Comparison of ENCODE assay signal across 1 cellular context in the genomic region with DNA sequence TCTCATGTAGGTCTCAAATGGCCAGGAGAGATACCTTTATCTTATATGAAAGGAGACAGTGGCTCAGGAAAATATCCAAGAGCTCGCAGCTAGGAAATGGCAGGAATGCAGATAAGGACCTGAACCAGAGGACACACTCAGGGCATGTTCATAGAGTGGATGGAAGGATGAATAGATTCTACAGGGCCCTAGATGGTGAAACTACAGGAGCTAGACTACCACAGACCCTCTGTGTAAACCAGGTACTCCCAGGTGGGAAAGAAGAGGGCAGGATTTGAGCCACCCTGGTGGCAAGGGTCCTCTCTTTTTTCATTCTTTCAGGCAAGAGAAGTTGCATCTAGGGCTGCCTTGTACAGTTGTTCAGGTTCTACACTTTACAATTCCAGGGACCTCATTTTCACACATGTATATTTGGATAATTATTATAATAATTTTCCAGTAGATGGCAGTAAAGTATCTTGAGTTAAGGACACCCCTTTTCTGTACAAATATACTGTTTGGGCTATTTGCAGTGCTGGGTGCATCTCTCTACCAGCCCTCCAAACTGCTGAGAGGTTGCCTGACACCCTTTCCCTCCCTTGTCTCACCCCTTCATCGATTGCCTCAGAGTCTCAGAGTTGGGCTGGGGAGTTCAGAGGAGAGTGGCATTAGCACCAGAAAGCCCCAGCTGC.
TF ChIP-seq lines count a peak whose summit lies in the region.

No MANE protein-coding gene starts in this region.

TF ChIP-seq in endothelial cell of umbilical vein, 7 proteins besides CTCF, POLR2A, EP300 and RAD21:
- TF ChIP-seq JUN (IDR thresholded peaks at IDR 0.05; ENCODE audit: borderline replicate concordance, insufficient read depth, insufficient read length, low read depth) = no peak
- no peak for TF ChIP-seq EZH2 (IDR thresholded peaks at IDR 0.05; ENCODE audit: borderline replicate concordance, low read depth, low read length, severe bottlenecking)
- TF ChIP-seq GATA2 (IDR thresholded peaks at IDR 0.05; ENCODE audit: insufficient read depth, insufficient read length, low read depth, low read length) = no peak
- no peak for TF ChIP-seq MYC (IDR thresholded peaks at IDR 0.05; ENCODE audit: low read depth, low read length)
- TF ChIP-seq POLR2AphosphoS5 (IDR thresholded peaks at IDR 0.05; ENCODE audit: insufficient read depth, low read depth, low read length) = no peak
- TF ChIP-seq, protein P1, sequence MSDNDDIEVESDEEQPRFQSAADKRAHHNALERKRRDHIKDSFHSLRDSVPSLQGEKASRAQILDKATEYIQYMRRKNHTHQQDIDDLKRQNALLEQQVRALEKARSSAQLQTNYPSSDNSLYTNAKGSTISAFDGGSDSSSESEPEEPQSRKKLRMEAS (IDR thresholded peaks at IDR 0.05; ENCODE audit: insufficient read depth, insufficient read length) = no peak
- TF ChIP-seq FOS (IDR thresholded peaks at IDR 0.05; ENCODE audit: borderline replicate concordance, insufficient read depth, low read length) = no peak
TF ChIP-seq in endothelial cell of umbilical vein: peak in this region for 0.
